ENCODE assay signal across 23 cellular contexts in the genomic region with DNA sequence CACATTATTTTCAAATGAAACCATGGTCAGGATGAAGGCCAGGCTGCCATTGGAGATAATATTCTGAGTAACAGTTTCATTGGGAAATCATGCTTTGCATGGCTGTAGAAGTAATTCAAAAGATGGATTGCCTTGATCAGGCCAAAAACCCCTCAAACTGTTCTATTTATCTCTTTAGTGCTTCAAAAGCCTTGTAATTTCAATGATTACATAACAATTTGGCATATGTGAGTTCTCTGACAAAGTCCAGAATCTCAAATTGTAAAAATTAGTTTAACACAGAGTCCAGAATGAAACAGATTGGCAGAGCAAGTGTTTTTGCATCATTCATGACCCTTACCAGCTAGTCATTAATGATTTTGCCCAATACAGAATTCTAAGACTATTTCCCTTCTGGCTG.
DNase-seq lines count a peak whose midpoint lies in the region; ATAC-seq and TF ChIP-seq lines count a peak whose summit lies in the region.
"Had no signal": no experiment of that assay in that cellular context is flagged by ENCODE, and none has a peak within 500 bp of the region (broad histone marks: within the 10 kb centered on the region; RNA-seq: fewer than 3 reads in every experiment).

No MANE protein-coding gene starts in this region.

- intact Hi-C loops in sciatic nerve (cut with DNase I), result no loop called here

- no peaks in the 10 kb centered on the region for H3K9me3 Mint-ChIP-seq in T-helper 2 cell treated with Interferon-gamma antibody and Interleukin-4, amounts not matched to agents 5 μg/mL and 100 μg/mL, for 36 hours
- H3K9me3 Mint-ChIP-seq: activated CD4-positive, alpha-beta T cell treated with anti-CD3 and anti-CD28 coated beads, Interleukin-2, amount 10 ng/mL, durations not matched to agents 7 days and 5 days; activated T-cell treated with anti-CD3 and anti-CD28 coated beads, Interleukin-2, amount 50 U/mL, for 24 hours; CD8-positive, alpha-beta T cell; WTC11 had no signal

- DNase-seq in SK-N-DZ (ENCODE audit: low spot score) (peak; percentile 15), fibroblast of pulmonary artery (ENCODE audit: low read depth) (peak; percentile 22), inferior parietal cortex (ENCODE audit: extremely low spot score) (peak; percentile 9), sciatic nerve (ENCODE audit: low spot score) (no peak), iPS-NIHi11 (ENCODE audit: low spot score) (no peak)
- no peak for DNase-seq in T-helper 2 cell treated with Interferon-gamma antibody and Interleukin-4, amounts not matched to agents 5 μg/mL and 100 μg/mL, for 36 hours (ENCODE audit: low spot score)
- DNase-seq: activated CD4-positive, alpha-beta T cell treated with anti-CD3 and anti-CD28 coated beads, Interleukin-2, amount 10 ng/mL, durations not matched to agents 7 days and 5 days; activated gamma-delta T cell treated with Interleukin-2 at 50 U/mL for 16 hours; activated T-cell treated with anti-CD3 and anti-CD28 coated beads, Interleukin-2, amount 50 U/mL, for 24 hours; brain microvascular endothelial cell; CD8-positive, alpha-beta T cell; head of caudate nucleus; IMR-90; left lung; NCI-H1694 treated with DMSO at 0.1 percent for 48 hours; NCI-H2171 treated with DMSO at 0.1 percent for 48 hours; NCI-H510A treated with DMSO at 0.1 percent for 48 hours; PC-3; stimulated activated naive CD4-positive, alpha-beta T cell had no signal

- H3K4me1 Mint-ChIP-seq in T-helper 2 cell treated with Interferon-gamma antibody and Interleukin-4, amounts not matched to agents 5 μg/mL and 100 μg/mL, for 36 hours (ENCODE audit: low read depth), result no peaks in the 10 kb centered on the region
- H3K4me1 Mint-ChIP-seq: B cell had no signal

- no peak overlapping the region for H3K4me3 ChIP-seq in fibroblast of pulmonary artery (replicated peaks; ENCODE audit: low read depth, low read length)
- H3K4me3 ChIP-seq: left lung had no signal

- H3K4me3 Mint-ChIP-seq in T-helper 2 cell treated with Interferon-gamma antibody and Interleukin-4, amounts not matched to agents 5 μg/mL and 100 μg/mL, for 36 hours, result no peak overlapping the region
- H3K4me3 Mint-ChIP-seq: activated CD4-positive, alpha-beta T cell treated with anti-CD3 and anti-CD28 coated beads, Interleukin-2, amount 10 ng/mL, durations not matched to agents 7 days and 5 days; activated T-cell treated with anti-CD3 and anti-CD28 coated beads, Interleukin-2, amount 50 U/mL, for 24 hours; B cell; CD8-positive, alpha-beta T cell; WTC11 had no signal

- H3K27me3 Mint-ChIP-seq in T-helper 2 cell treated with Interferon-gamma antibody and Interleukin-4, amounts not matched to agents 5 μg/mL and 100 μg/mL, for 36 hours (ENCODE audit: low read depth), result peaks cover 14% of the 10 kb centered on the region

- ATAC-seq in sciatic nerve, result peak; percentile 32
- no peak for ATAC-seq in HG02973 (IDR thresholded peaks at IDR 0.05; ENCODE audit: unreplicated experiment)
- ATAC-seq in HG02798 (IDR thresholded peaks at IDR 0.05; ENCODE audit: poor library complexity, unreplicated experiment), result no peak
- ATAC-seq: CD8-positive, alpha-beta T cell; PC-3; WTC11 had no signal

- TF ChIP-seq CTCF in fibroblast of pulmonary artery (IDR thresholded peaks at IDR 0.05; ENCODE audit: low read length, missing control alignments), result no peak

- H3K36me3 Mint-ChIP-seq in T-helper 2 cell treated with Interferon-gamma antibody and Interleukin-4, amounts not matched to agents 5 μg/mL and 100 μg/mL, for 36 hours (ENCODE audit: low read depth), result no peaks in the 10 kb centered on the region
- H3K36me3 Mint-ChIP-seq: CD8-positive, alpha-beta T cell; WTC11 had no signal

- no peak overlapping the region for H3K27ac Mint-ChIP-seq in T-helper 2 cell treated with Interferon-gamma antibody and Interleukin-4, amounts not matched to agents 5 μg/mL and 100 μg/mL, for 36 hours
- H3K27ac Mint-ChIP-seq: activated CD4-positive, alpha-beta T cell treated with anti-CD3 and anti-CD28 coated beads, Interleukin-2, amount 10 ng/mL, durations not matched to agents 7 days and 5 days; activated T-cell treated with anti-CD3 and anti-CD28 coated beads, Interleukin-2, amount 50 U/mL, for 24 hours; B cell; CD8-positive, alpha-beta T cell; WTC11 had no signal

Comparison
In these comparisons a context has a peak if more than half of its experiments do, and no peak if none do; other contexts are left out.
1. DNase-seq: peak in SK-N-DZ (single experiment), fibroblast of pulmonary artery (single experiment) and inferior parietal cortex (single experiment); none in sciatic nerve (single experiment), iPS-NIHi11 (single experiment) and T-helper 2 cell treated with Interferon-gamma antibody and Interleukin-4, amounts not matched to agents 5 μg/mL and 100 μg/mL, for 36 hours (single experiment).